In the genomic region with DNA sequence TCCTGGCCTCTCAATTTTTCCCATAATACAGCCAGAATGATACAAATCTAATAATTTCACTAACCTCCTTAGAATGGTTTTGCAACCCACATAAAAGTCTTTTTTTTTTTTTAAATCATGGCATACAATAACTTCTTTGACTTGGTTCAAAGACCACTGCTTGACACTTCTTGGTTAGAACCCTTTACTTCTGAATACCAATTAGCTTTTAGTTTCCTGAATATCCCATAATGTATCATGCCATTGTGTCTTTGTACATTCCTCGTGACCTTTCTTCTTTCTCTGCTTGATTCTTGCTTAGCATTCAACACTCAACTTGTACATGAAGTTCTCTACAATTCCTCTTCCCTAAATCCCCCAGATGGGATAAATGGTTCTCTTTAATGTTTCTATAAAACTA, we compare ENCODE assay signal across 10 cellular contexts. TPM values are rescaled to one million over a fixed set of nuclear protein-coding genes. Genes with fewer than 3 reads are reported as not detected.
DNase-seq lines count a peak whose midpoint lies in the region; ATAC-seq and TF ChIP-seq lines count a peak whose summit lies in the region.
"Had no signal": no experiment of that assay in that cellular context is flagged by ENCODE, and none has a peak within 500 bp of the region (broad histone marks: within the 10 kb centered on the region; RNA-seq: fewer than 3 reads in every experiment).

No MANE protein-coding gene starts in this region.

- ATAC-seq in natural killer cell (no peak), T-helper 17 cell (no peak), heart left ventricle (no peak)
- no peak for ATAC-seq in natural killer cell treated with Interleukin-12 subunit alpha and Interleukin-12 subunit beta and Interleukin-15 and Interleukin-18, amount 100 ng/mL, for 72 hours

- peaks cover 53% of the 10 kb centered on the region for H3K36me3 Mint-ChIP-seq in natural killer cell
- peaks cover 48% of the 10 kb centered on the region for H3K36me3 Mint-ChIP-seq in natural killer cell treated with Interleukin-12 subunit alpha and Interleukin-12 subunit beta and Interleukin-15 and Interleukin-18, amount 100 ng/mL, for 72 hours
- peaks cover 18% of the 10 kb centered on the region for H3K36me3 Mint-ChIP-seq in T-helper 17 cell (ENCODE audit: low read depth)
- H3K36me3 Mint-ChIP-seq in neural crest cell (ENCODE audit: low read depth) = peaks cover 49% of the 10 kb centered on the region

- H3K4me1 ChIP-seq in heart left ventricle = no peaks in the 10 kb centered on the region

- no peak for TF ChIP-seq CTCF in natural killer cell (IDR thresholded peaks at IDR 0.05)
- TF ChIP-seq CTCF in neural crest cell (conservative IDR thresholded peaks at IDR 0.05) = no peak
- TF ChIP-seq CTCF in heart left ventricle (IDR thresholded peaks at IDR 0.05) = no peak

- H3K9me3 Mint-ChIP-seq in natural killer cell = peaks cover 2 to 4% of the 10 kb centered on the region in 2 donors
- no peaks in the 10 kb centered on the region for H3K9me3 Mint-ChIP-seq in natural killer cell treated with Interleukin-12 subunit alpha and Interleukin-12 subunit beta and Interleukin-15 and Interleukin-18, amount 100 ng/mL, for 72 hours
- peaks cover 18% of the 10 kb centered on the region for H3K9me3 Mint-ChIP-seq in neural crest cell

- H3K27ac Mint-ChIP-seq in natural killer cell (peak overlapping the region; percentile 5 to 20), T-helper 17 cell (peak overlapping the region; percentile 94), neural crest cell (ENCODE audit: unreplicated experiment) (peak overlapping the region; percentile 1)
- peak overlapping the region in 1 of 2 donors; percentile 3 for H3K27ac Mint-ChIP-seq in natural killer cell treated with Interleukin-12 subunit alpha and Interleukin-12 subunit beta and Interleukin-15 and Interleukin-18, amount 100 ng/mL, for 72 hours

- H3K4me3 ChIP-seq in heart left ventricle = no peak overlapping the region
- H3K4me3 ChIP-seq: GM23248 had no signal

- H3K9me3 ChIP-seq in T-helper 17 cell (ENCODE audit: control insufficient read depth, low read length, poor library complexity, severe bottlenecking) (no peaks in the 10 kb centered on the region), heart left ventricle (peaks cover 0 to 9% (median 0%) of the 10 kb centered on the region in 12 donors)

- H3K4me3 Mint-ChIP-seq in natural killer cell (no peak overlapping the region), T-helper 17 cell (peak overlapping the region; percentile 41), neural crest cell (no peak overlapping the region)
- H3K4me3 Mint-ChIP-seq in natural killer cell treated with Interleukin-12 subunit alpha and Interleukin-12 subunit beta and Interleukin-15 and Interleukin-18, amount 100 ng/mL, for 72 hours = no peak overlapping the region

- H3K27me3 ChIP-seq in heart left ventricle = no peaks in the 10 kb centered on the region

- TF ChIP-seq POLR2A in heart left ventricle (IDR thresholded peaks at IDR 0.05) = no peak

- no peak overlapping the region for H3K27ac ChIP-seq in heart left ventricle
- H3K27ac ChIP-seq: GM23248 had no signal

- DNase-seq in natural killer cell (no peak), T-helper 17 cell (no peak), neural crest cell (ENCODE audit: low read depth, low spot score) (no peak), HuH-7 (ENCODE audit: low spot score) (no peak), heart left ventricle (no peak)
- no peak for DNase-seq in natural killer cell treated with Interleukin-12 subunit alpha and Interleukin-12 subunit beta and Interleukin-15 and Interleukin-18, amount 100 ng/mL, for 72 hours (ENCODE audit: low spot score)
- no peak for DNase-seq in activated CD8-positive, alpha-beta memory T cell treated with anti-CD3 and anti-CD28 coated beads, Interleukin-2, amount 50 U/mL, for 48 hours
- DNase-seq: DMS79, GM23248, IMR-90 had no signal

- intact Hi-C loops in natural killer cell (cut with micrococcal nuclease) = no loop called here
- intact Hi-C loops in heart left ventricle (cut with DNase I) = no loop called here

- 94 to 100% (median 96%) methylated on average over 1 of the region's 1 CpG for WGBS in heart left ventricle, 4 donors

- H3K4me1 Mint-ChIP-seq in natural killer cell (peaks cover 37 to 59% of the 10 kb centered on the region in 2 donors), T-helper 17 cell (peaks cover 19% of the 10 kb centered on the region), neural crest cell (peaks cover 14% of the 10 kb centered on the region)
- H3K4me1 Mint-ChIP-seq in natural killer cell treated with Interleukin-12 subunit alpha and Interleukin-12 subunit beta and Interleukin-15 and Interleukin-18, amount 100 ng/mL, for 72 hours (ENCODE audit: low read depth in 2 of 2) = peaks cover 22 to 25% of the 10 kb centered on the region in 2 donors

- peaks cover 0 to 75% (median 54%) of the 10 kb centered on the region in 9 donors for H3K36me3 ChIP-seq in heart left ventricle

- H3K27me3 Mint-ChIP-seq in natural killer cell (ENCODE audit: low read depth in 2 of 2) (no peaks in the 10 kb centered on the region), T-helper 17 cell (no peaks in the 10 kb centered on the region), neural crest cell (ENCODE audit: low read depth) (no peaks in the 10 kb centered on the region)
- H3K27me3 Mint-ChIP-seq in natural killer cell treated with Interleukin-12 subunit alpha and Interleukin-12 subunit beta and Interleukin-15 and Interleukin-18, amount 100 ng/mL, for 72 hours = no peaks in the 10 kb centered on the region

RNA-seq across cellular contexts. Expression of a gene that starts 19.3 kb away (rescaled TPM):
- total RNA-seq in natural killer cell (10 to 100 TPM; 47.6 to 59.7 (median 56.0) TPM), T-helper 17 cell (10 to 100 TPM; 53.3 to 59.2 TPM), neural crest cell (13.7 and 15.8 TPM in 2 replicates), heart left ventricle (10 to 100 TPM in 6 of 9 donors, 1 to 10 TPM in 3; 6.2 to 13.5 (median 10.5) TPM)
- 10 to 100 TPM; 13.8 to 16.5 TPM for total RNA-seq in natural killer cell treated with Interleukin-12 subunit alpha and Interleukin-12 subunit beta and Interleukin-15 and Interleukin-18, amount 100 ng/mL, for 72 hours
- polyA plus RNA-seq in heart left ventricle = 1 to 10 TPM; 2.1 to 3.3 TPM

RNA-seq across cellular contexts. Expression of a gene that starts 19.6 kb away (rescaled TPM):
- total RNA-seq in natural killer cell (10 to 100 TPM; 17.4 to 21.4 (median 19.6) TPM), T-helper 17 cell (10 to 100 TPM; 16.8 to 17.4 TPM), neural crest cell (14.2 and 15.7 TPM in 2 replicates), heart left ventricle (10 to 100 TPM; 15.2 to 24.0 (median 19.4) TPM)
- 10 to 100 TPM; 11.0 to 11.5 TPM for total RNA-seq in natural killer cell treated with Interleukin-12 subunit alpha and Interleukin-12 subunit beta and Interleukin-15 and Interleukin-18, amount 100 ng/mL, for 72 hours
- polyA plus RNA-seq in heart left ventricle = 1 to 10 TPM; 2.7 to 7.0 TPM
